ENCODE assay signal across 9 cellular contexts in the genomic region with DNA sequence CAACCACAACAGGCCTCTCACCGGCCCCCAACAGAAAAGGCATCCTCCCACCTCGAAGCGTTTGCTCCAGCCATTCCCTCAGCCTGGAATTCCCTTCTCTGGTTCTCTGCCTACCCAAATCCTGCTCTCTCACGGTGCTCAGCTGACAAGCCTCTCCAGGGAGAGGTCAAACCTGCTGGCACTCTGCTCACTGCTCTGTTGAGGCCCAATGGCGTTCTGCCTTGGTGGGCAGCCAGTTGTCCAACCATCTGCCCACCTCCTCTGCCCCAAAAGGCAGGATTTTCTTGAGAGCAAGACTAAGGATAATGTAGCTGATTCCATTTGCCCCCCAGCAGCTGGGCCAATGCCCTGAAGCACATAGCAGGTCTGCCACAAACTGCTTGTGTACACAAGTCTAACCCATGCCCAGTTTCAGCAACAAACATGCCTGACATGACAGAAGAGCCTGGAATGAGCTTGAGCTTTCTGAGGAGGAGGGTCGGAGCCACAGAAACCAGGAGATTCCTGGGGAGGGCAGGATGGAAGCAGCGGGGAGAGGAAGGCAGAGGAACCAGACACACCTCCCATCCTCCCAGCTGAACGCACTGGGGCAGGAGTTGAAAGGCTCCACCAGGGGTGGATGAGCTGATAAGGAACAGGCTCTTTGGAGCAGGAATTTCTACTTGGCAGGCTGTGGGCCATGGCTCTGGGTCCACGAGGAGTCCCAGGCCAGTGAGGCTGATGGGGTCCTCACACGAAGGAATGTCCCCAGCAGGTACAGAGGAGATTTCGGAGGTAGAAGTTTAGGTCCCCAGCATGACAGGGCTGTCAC. TPM values are rescaled to one million over a fixed set of nuclear protein-coding genes. Genes with fewer than 3 reads are reported as not detected.
A peak's percentile ranks its signal among the peaks of the same experiment; 100 is the strongest.
DNase-seq lines count a peak whose midpoint lies in the region; ATAC-seq and TF ChIP-seq lines count a peak whose summit lies in the region.
"Had no signal": no experiment of that assay in that cellular context is flagged by ENCODE, and none has a peak within 500 bp of the region (broad histone marks: within the 10 kb centered on the region; RNA-seq: fewer than 3 reads in every experiment).

No MANE protein-coding gene starts in this region.

- DNase-seq in activated naive CD4-positive, alpha-beta T cell treated with anti-CD3 and anti-CD28 coated beads, Interleukin-2, amount 50 U/mL, for 16 hours, result no peak
- DNase-seq in memory B cell (ENCODE audit: low spot score in 2 of 2), result no peak
- DNase-seq in upper lobe of left lung, result no peak
- no peak for DNase-seq in NAMALWA (ENCODE audit: low spot score)
- DNase-seq in NCI-H187 treated with DMSO at 0.1 percent for 48 hours (lab: John Stamatoyannopoulos, UW), result no peak
- DNase-seq in putamen (ENCODE audit: low spot score), result no peak
- DNase-seq: NCI-H1105 had no signal

- H3K36me3 Mint-ChIP-seq in activated naive CD4-positive, alpha-beta T cell treated with anti-CD3 and anti-CD28 coated beads, Interleukin-2, amount 50 U/mL, for 24 hours, result peaks cover 3% of the 10 kb centered on the region
- H3K36me3 Mint-ChIP-seq in activated naive CD8-positive, alpha-beta T cell, result no peaks in the 10 kb centered on the region
- peaks cover 7% of the 10 kb centered on the region for H3K36me3 Mint-ChIP-seq in memory B cell

- H3K9me3 Mint-ChIP-seq in activated naive CD4-positive, alpha-beta T cell treated with anti-CD3 and anti-CD28 coated beads, Interleukin-2, amount 50 U/mL, for 24 hours, result no peaks in the 10 kb centered on the region
- no peaks in the 10 kb centered on the region for H3K9me3 Mint-ChIP-seq in activated naive CD8-positive, alpha-beta T cell (ENCODE audit: low read depth)
- H3K9me3 Mint-ChIP-seq in memory B cell, result no peaks in the 10 kb centered on the region

- H3K4me3 ChIP-seq in upper lobe of left lung, result peak overlapping the region in 3 of 4 donors; percentile 35 to 59 (median 46)

- no peak for TF ChIP-seq CTCF in upper lobe of left lung (IDR thresholded peaks at IDR 0.05)

- peaks cover 75 to 85% (median 82%) of the 10 kb centered on the region in 4 donors for H3K4me1 ChIP-seq in upper lobe of left lung

- H3K27me3 ChIP-seq in upper lobe of left lung, result no peaks in the 10 kb centered on the region

- H3K27me3 Mint-ChIP-seq in activated naive CD4-positive, alpha-beta T cell treated with anti-CD3 and anti-CD28 coated beads, Interleukin-2, amount 50 U/mL, for 24 hours, result no peaks in the 10 kb centered on the region
- H3K27me3 Mint-ChIP-seq in activated naive CD8-positive, alpha-beta T cell, result no peaks in the 10 kb centered on the region
- no peaks in the 10 kb centered on the region for H3K27me3 Mint-ChIP-seq in memory B cell

- WGBS in upper lobe of left lung, 2 donors, result 40 to 61% methylated on average over 9 to 11 of the region's 11 CpGs

- ATAC-seq in memory B cell (ENCODE audit: low read depth), result no peak
- no peak for ATAC-seq in upper lobe of left lung (ENCODE audit: low FRiP score in 2 of 2)

- peak overlapping the region; percentile 98 for H3K4me3 Mint-ChIP-seq in activated naive CD4-positive, alpha-beta T cell treated with anti-CD3 and anti-CD28 coated beads, Interleukin-2, amount 50 U/mL, for 24 hours
- H3K4me3 Mint-ChIP-seq in activated naive CD8-positive, alpha-beta T cell, result peak overlapping the region; percentile 97
- peak overlapping the region; percentile 99 for H3K4me3 Mint-ChIP-seq in memory B cell

- H3K27ac Mint-ChIP-seq in activated naive CD4-positive, alpha-beta T cell treated with anti-CD3 and anti-CD28 coated beads, Interleukin-2, amount 50 U/mL, for 24 hours, result peak overlapping the region; percentile 97
- peak overlapping the region; percentile 97 for H3K27ac Mint-ChIP-seq in activated naive CD8-positive, alpha-beta T cell
- H3K27ac Mint-ChIP-seq in memory B cell, result peak overlapping the region; percentile 72

- H3K36me3 ChIP-seq in upper lobe of left lung, result peaks cover 8 to 21% (median 20%) of the 10 kb centered on the region in 4 donors

- H3K27ac ChIP-seq in upper lobe of left lung, result peak overlapping the region; percentile 82 to 94 (median 90)

- H3K4me1 Mint-ChIP-seq in activated naive CD4-positive, alpha-beta T cell treated with anti-CD3 and anti-CD28 coated beads, Interleukin-2, amount 50 U/mL, for 24 hours, result peaks cover 49% of the 10 kb centered on the region
- peaks cover 43% of the 10 kb centered on the region for H3K4me1 Mint-ChIP-seq in activated naive CD8-positive, alpha-beta T cell (ENCODE audit: low read depth)
- peaks cover 47% of the 10 kb centered on the region for H3K4me1 Mint-ChIP-seq in memory B cell

- H3K9me3 ChIP-seq in upper lobe of left lung, result no peaks in the 10 kb centered on the region

- no peak for TF ChIP-seq POLR2A in upper lobe of left lung (IDR thresholded peaks at IDR 0.05)

- no peak for TF ChIP-seq EP300 in upper lobe of left lung (IDR thresholded peaks at IDR 0.05)

RNA-seq across cellular contexts. Expression of gene ARHGAP27, which starts 23.9 kb away (rescaled TPM):
- 100 to 1,000 TPM in 1 of 6 donors, 10 to 100 TPM in 5; 46.1 to 243 (median 81.4) TPM for total RNA-seq in upper lobe of left lung
